Comparison of ENCODE assay signal across 34 cellular contexts in genomic region chr3:186068243-186068552, GRCh38.
"Had no signal": no experiment of that assay in that cellular context is flagged by ENCODE, and none has a peak within 500 bp of the region (broad histone marks: within the 10 kb centered on the region; RNA-seq: fewer than 3 reads in every experiment).

No MANE protein-coding gene starts in this region.

- FAIRE-seq: kidney, pancreas, TTC549 had no signal

- H3K36me3 Mint-ChIP-seq: naive B cell had no signal

- H3K9me3 ChIP-seq: breast epithelium, heart left ventricle, pancreas, prostate gland, stomach, thyroid gland, upper lobe of left lung, vagina had no signal

- H3K27me3 ChIP-seq: breast epithelium, heart left ventricle, pancreas, stomach, thyroid gland, upper lobe of left lung, vagina had no signal

- ATAC-seq: esophagus mucosa, heart left ventricle, left colon, pancreas, sciatic nerve had no signal

- DNase-seq: activated CD4-positive, alpha-beta T cell treated with anti-CD3 and anti-CD28 coated beads for 1 hour; activated CD8-positive, alpha-beta memory T cell treated with anti-CD3 and anti-CD28 coated beads, Interleukin-2, amount 10 ng/mL, durations not matched to agents 7 days and 5 days; activated CD8-positive, alpha-beta T cell treated with anti-CD3 and anti-CD28 coated beads, Interleukin-2, amount 10 ng/mL, durations not matched to agents 7 days and 5 days; activated effector memory CD4-positive, alpha-beta T cell treated with anti-CD3 and anti-CD28 coated beads, Interleukin-2, amount 50 U/mL, for 16 hours; activated naive CD4-positive, alpha-beta T cell treated with anti-CD3 and anti-CD28 coated beads for 36 hours; central memory CD4-positive, alpha-beta T cell; endodermal cell; foreskin fibroblast; heart left ventricle; hypothalamus; immature natural killer cell; kidney; left colon; mammary epithelial cell; naive B cell; nucleus accumbens; pancreas; retina; stimulated activated CD4-positive, alpha-beta T cell treated with anti-CD3 and anti-CD28 coated beads, Interleukin-12 subunit alpha, Interleukin-12 subunit beta, amount 100 ng/mL, for 4 hours; stimulated activated CD4-positive, alpha-beta T cell treated with anti-CD3 and anti-CD28 coated beads, Interleukin-4, amount 100 ng/mL, for 1 hour; stomach; thyroid gland; upper lobe of left lung had no signal

- H3K27me3 Mint-ChIP-seq: naive B cell had no signal

- H3K27ac ChIP-seq: breast epithelium, heart left ventricle, pancreas, prostate gland, skin epidermis, stomach, thyroid gland, upper lobe of left lung, vagina, VCaP had no signal

- H3K36me3 ChIP-seq: breast epithelium, prostate gland, vagina had no signal

- H3K27ac Mint-ChIP-seq: dendritic cell treated with granulocyte-macrophage colony-stimulating factor and Interleukin-4, amounts not matched to agents 40 ng/mL and 50 ng/mL, for 4 days; immature natural killer cell; mesothelial cell of epicardium had no signal

- H3K4me1 ChIP-seq: pancreas, prostate gland, thyroid gland had no signal

- H3K4me3 Mint-ChIP-seq: dendritic cell treated with granulocyte-macrophage colony-stimulating factor and Interleukin-4, amounts not matched to agents 40 ng/mL and 50 ng/mL, for 4 days; endodermal cell; mesothelial cell of epicardium; neural crest cell had no signal

- H3K4me3 ChIP-seq: breast epithelium, pancreas, prostate gland, skin epidermis, stomach, thyroid gland, upper lobe of left lung, vagina had no signal

- H3K9me3 Mint-ChIP-seq: activated naive CD4-positive, alpha-beta T cell treated with anti-CD3 and anti-CD28 coated beads for 36 hours; dendritic cell treated with granulocyte-macrophage colony-stimulating factor and Interleukin-4, amounts not matched to agents 40 ng/mL and 50 ng/mL, for 4 days; endodermal cell; immature natural killer cell; mesothelial cell of epicardium; naive B cell; neural crest cell had no signal
